Comparison of ENCODE assay signal across 17 cellular contexts in the genomic region with DNA sequence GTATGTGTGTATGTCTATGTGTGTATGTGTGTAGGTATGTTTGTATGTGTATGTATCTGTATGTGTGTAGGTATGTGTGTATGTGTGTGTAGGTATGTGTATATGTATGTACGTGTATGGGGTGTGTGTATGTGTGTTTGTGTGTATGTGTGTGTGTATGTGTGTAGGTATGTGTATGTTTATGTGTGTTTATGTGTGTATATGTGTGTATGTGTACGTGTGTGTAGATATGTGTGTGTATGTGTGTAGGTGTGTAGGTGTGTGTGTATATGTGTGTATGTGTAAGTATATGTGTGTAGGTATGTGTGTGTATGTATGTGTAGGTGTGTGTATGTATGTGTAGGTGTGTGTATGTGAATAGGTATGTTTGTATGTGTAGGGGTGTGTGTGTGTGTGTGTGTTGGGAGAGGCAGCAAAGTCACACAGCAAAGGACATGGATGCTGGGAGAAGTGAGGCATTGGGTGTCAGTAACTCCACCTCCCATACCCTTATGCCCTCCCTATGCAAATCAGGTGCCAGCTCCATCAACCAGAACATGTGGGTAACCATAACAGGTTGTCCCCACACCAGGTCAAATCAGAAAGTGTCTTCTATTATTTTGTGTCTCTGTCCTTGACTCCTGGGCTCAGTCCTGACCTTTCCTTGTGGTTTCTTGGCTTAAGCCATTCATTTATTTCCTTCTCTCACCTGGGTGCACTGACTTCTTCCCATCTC. TPM values are rescaled to one million over a fixed set of nuclear protein-coding genes. Genes with fewer than 3 reads are reported as not detected.
DNase-seq lines count a peak whose midpoint lies in the region; ATAC-seq and TF ChIP-seq lines count a peak whose summit lies in the region.
"Had no signal": no experiment of that assay in that cellular context is flagged by ENCODE, and none has a peak within 500 bp of the region (broad histone marks: within the 10 kb centered on the region; RNA-seq: fewer than 3 reads in every experiment).

No MANE protein-coding gene starts in this region.

- DNase-seq in activated CD4-positive, alpha-beta T cell treated with anti-CD3 and anti-CD28 coated beads, Interleukin-2, amount 10 ng/mL, durations not matched to agents 7 days and 5 days: no peak
- no peak for DNase-seq in activated CD4-positive, alpha-beta T cell treated with anti-CD3 and anti-CD28 coated beads, Interleukin-2, amount 50 U/mL, for 4 hours
- DNase-seq in HEK293T (ENCODE audit: extremely low spot score) (no peak), natural killer cell (no peak), COLO829 (ENCODE audit: low spot score) (no peak), type B pancreatic cell (ENCODE audit: extremely low spot score, unreplicated experiment) (no peak)
- DNase-seq in activated T-helper 1 cell treated with anti-CD3 and anti-CD28 coated beads, Interleukin-12 subunit alpha, Interleukin-12 subunit beta, Interleukin-2, Interleukin-4 antibody, amounts not matched to agents 30 ng/mL and 10 ng/mL and 1 ng/mL, durations not matched to agents 14 hours and 24 hours and 36 hours (ENCODE audit: low spot score): no peak
- DNase-seq in stimulated activated CD8-positive, alpha-beta memory T cell treated with anti-CD3 and anti-CD28 coated beads, Interleukin-4, amount 100 ng/mL, for 48 hours: no peak
- DNase-seq: activated effector memory CD4-positive, alpha-beta T cell treated with anti-CD3 and anti-CD28 coated beads, Interleukin-2, amount 50 U/mL, for 16 hours; COR-L47; EL; NCI-H1436 treated with DMSO at 0.1 percent for 48 hours; Right ventricle myocardium superior; small intestine; upper lobe of right lung had no signal

- ATAC-seq in natural killer cell: no peak
- ATAC-seq: A549, esophagus mucosa, upper lobe of right lung had no signal

- intact Hi-C loops in activated T-helper 1 cell treated with anti-CD3 and anti-CD28 coated beads, Interleukin-12 subunit alpha, Interleukin-12 subunit beta, Interleukin-2, Interleukin-4 antibody, amounts not matched to agents 30 ng/mL and 10 ng/mL and 1 ng/mL, durations not matched to agents 14 hours and 24 hours and 36 hours (cut with micrococcal nuclease): no loop called here
- intact Hi-C loops in natural killer cell (cut with micrococcal nuclease): no loop called here

- POLR2A ChIA-PET in activated CD4-positive, alpha-beta T cell treated with anti-CD3 and anti-CD28 coated beads, Interleukin-2, amount 10 ng/mL, durations not matched to agents 7 days and 5 days (lab: Charles Lee): no interaction called here
- POLR2A ChIA-PET in HEK293T (lab: Yijun Ruan, JAX): no interaction called here

- H3K4me3 Mint-ChIP-seq in activated CD4-positive, alpha-beta T cell treated with anti-CD3 and anti-CD28 coated beads, Interleukin-2, amount 10 ng/mL, durations not matched to agents 7 days and 5 days: peak overlapping the region; percentile 1
- peak overlapping the region; percentile 12 for H3K4me3 Mint-ChIP-seq in activated T-helper 1 cell treated with anti-CD3 and anti-CD28 coated beads, Interleukin-12 subunit alpha, Interleukin-12 subunit beta, Interleukin-2, Interleukin-4 antibody, amounts not matched to agents 30 ng/mL and 10 ng/mL and 1 ng/mL, durations not matched to agents 14 hours and 24 hours and 36 hours
- H3K4me3 Mint-ChIP-seq in natural killer cell (peak overlapping the region; percentile 93), type B pancreatic cell (no peak overlapping the region)

- no peaks in the 10 kb centered on the region for H3K27me3 Mint-ChIP-seq in activated CD4-positive, alpha-beta T cell treated with anti-CD3 and anti-CD28 coated beads, Interleukin-2, amount 10 ng/mL, durations not matched to agents 7 days and 5 days
- no peaks in the 10 kb centered on the region for H3K27me3 Mint-ChIP-seq in activated T-helper 1 cell treated with anti-CD3 and anti-CD28 coated beads, Interleukin-12 subunit alpha, Interleukin-12 subunit beta, Interleukin-2, Interleukin-4 antibody, amounts not matched to agents 30 ng/mL and 10 ng/mL and 1 ng/mL, durations not matched to agents 14 hours and 24 hours and 36 hours (ENCODE audit: insufficient read depth)
- H3K27me3 Mint-ChIP-seq in natural killer cell (ENCODE audit: low read depth in 2 of 2): peaks cover 0 to 3% of the 10 kb centered on the region in 2 donors
- peaks cover 32% of the 10 kb centered on the region for H3K27me3 Mint-ChIP-seq in type B pancreatic cell

- TF ChIP-seq CTCF in natural killer cell (IDR thresholded peaks at IDR 0.05): no peak
- no peak for TF ChIP-seq CTCF in type B pancreatic cell (conservative IDR thresholded peaks at IDR 0.05)

- peaks cover 61% of the 10 kb centered on the region for H3K36me3 Mint-ChIP-seq in activated CD4-positive, alpha-beta T cell treated with anti-CD3 and anti-CD28 coated beads, Interleukin-2, amount 10 ng/mL, durations not matched to agents 7 days and 5 days (ENCODE audit: low read depth)
- peaks cover 35% of the 10 kb centered on the region for H3K36me3 Mint-ChIP-seq in activated T-helper 1 cell treated with anti-CD3 and anti-CD28 coated beads, Interleukin-12 subunit alpha, Interleukin-12 subunit beta, Interleukin-2, Interleukin-4 antibody, amounts not matched to agents 30 ng/mL and 10 ng/mL and 1 ng/mL, durations not matched to agents 14 hours and 24 hours and 36 hours (ENCODE audit: low read depth)
- H3K36me3 Mint-ChIP-seq in natural killer cell (no peaks in the 10 kb centered on the region), type B pancreatic cell (no peaks in the 10 kb centered on the region)

- CTCF ChIA-PET in activated CD4-positive, alpha-beta T cell treated with anti-CD3 and anti-CD28 coated beads, Interleukin-2, amount 10 ng/mL, durations not matched to agents 7 days and 5 days (lab: Charles Lee): no interaction called here
- CTCF ChIA-PET in HEK293T (lab: Yijun Ruan, JAX): interaction anchor here (1.2 kb wide), 1 partner anchor 11 kb away, joined by 3 read pairs; no protein-coding TSS in a partner anchor

- no peaks in the 10 kb centered on the region for H3K9me3 Mint-ChIP-seq in activated CD4-positive, alpha-beta T cell treated with anti-CD3 and anti-CD28 coated beads, Interleukin-2, amount 10 ng/mL, durations not matched to agents 7 days and 5 days
- H3K9me3 Mint-ChIP-seq in activated T-helper 1 cell treated with anti-CD3 and anti-CD28 coated beads, Interleukin-12 subunit alpha, Interleukin-12 subunit beta, Interleukin-2, Interleukin-4 antibody, amounts not matched to agents 30 ng/mL and 10 ng/mL and 1 ng/mL, durations not matched to agents 14 hours and 24 hours and 36 hours: no peaks in the 10 kb centered on the region
- H3K9me3 Mint-ChIP-seq in natural killer cell (no peaks in the 10 kb centered on the region), type B pancreatic cell (no peaks in the 10 kb centered on the region)

- peak overlapping the region; percentile 54 for H3K27ac Mint-ChIP-seq in activated CD4-positive, alpha-beta T cell treated with anti-CD3 and anti-CD28 coated beads, Interleukin-2, amount 10 ng/mL, durations not matched to agents 7 days and 5 days
- H3K27ac Mint-ChIP-seq in activated T-helper 1 cell treated with anti-CD3 and anti-CD28 coated beads, Interleukin-12 subunit alpha, Interleukin-12 subunit beta, Interleukin-2, Interleukin-4 antibody, amounts not matched to agents 30 ng/mL and 10 ng/mL and 1 ng/mL, durations not matched to agents 14 hours and 24 hours and 36 hours: peak overlapping the region; percentile 37
- H3K27ac Mint-ChIP-seq in natural killer cell: peak overlapping the region; percentile 70 to 100
- H3K27ac Mint-ChIP-seq in type B pancreatic cell: no peak overlapping the region

- H3K4me1 Mint-ChIP-seq in activated CD4-positive, alpha-beta T cell treated with anti-CD3 and anti-CD28 coated beads, Interleukin-2, amount 10 ng/mL, durations not matched to agents 7 days and 5 days: peaks cover 73% of the 10 kb centered on the region
- H3K4me1 Mint-ChIP-seq in activated T-helper 1 cell treated with anti-CD3 and anti-CD28 coated beads, Interleukin-12 subunit alpha, Interleukin-12 subunit beta, Interleukin-2, Interleukin-4 antibody, amounts not matched to agents 30 ng/mL and 10 ng/mL and 1 ng/mL, durations not matched to agents 14 hours and 24 hours and 36 hours (ENCODE audit: low read depth): peaks cover 74% of the 10 kb centered on the region
- H3K4me1 Mint-ChIP-seq in natural killer cell: peaks cover 82 to 91% of the 10 kb centered on the region in 2 donors
- no peaks in the 10 kb centered on the region for H3K4me1 Mint-ChIP-seq in type B pancreatic cell (ENCODE audit: unreplicated experiment)

TF ChIP-seq in HEK293T, 16 proteins besides CTCF, POLR2A, EP300 and RAD21:
- TF ChIP-seq L3MBTL2 (conservative IDR thresholded peaks at IDR 0.05): no peak
- peak; percentile 6; the same call in 1 of the 2 replicates for TF ChIP-seq SP1 (IDR thresholded peaks at IDR 0.05)

RNA-seq across cellular contexts. Expression of gene KCNAB2, which starts 15.0 kb away (rescaled TPM):
- total RNA-seq in activated CD4-positive, alpha-beta T cell treated with anti-CD3 and anti-CD28 coated beads, Interleukin-2, amount 10 ng/mL, durations not matched to agents 7 days and 5 days: 100 to 1,000 TPM; 258 to 294 TPM
- 237 and 254 TPM in 2 replicates for total RNA-seq in activated T-helper 1 cell treated with anti-CD3 and anti-CD28 coated beads, Interleukin-12 subunit alpha, Interleukin-12 subunit beta, Interleukin-2, Interleukin-4 antibody, amounts not matched to agents 30 ng/mL and 10 ng/mL and 1 ng/mL, durations not matched to agents 14 hours and 24 hours and 36 hours
- total RNA-seq in natural killer cell (100 to 1,000 TPM; 387 to 749 (median 430) TPM), type B pancreatic cell (ENCODE audit: low replicate concordance) (1.7 and 7.2 TPM in 2 replicates)

RNA-seq across cellular contexts. Expression of gene NPHP4, which starts 38.5 kb away (rescaled TPM):
- total RNA-seq in activated CD4-positive, alpha-beta T cell treated with anti-CD3 and anti-CD28 coated beads, Interleukin-2, amount 10 ng/mL, durations not matched to agents 7 days and 5 days: 10 to 100 TPM; 14.6 to 16.1 TPM
- total RNA-seq in activated T-helper 1 cell treated with anti-CD3 and anti-CD28 coated beads, Interleukin-12 subunit alpha, Interleukin-12 subunit beta, Interleukin-2, Interleukin-4 antibody, amounts not matched to agents 30 ng/mL and 10 ng/mL and 1 ng/mL, durations not matched to agents 14 hours and 24 hours and 36 hours: 18.3 and 18.6 TPM in 2 replicates
- 10 to 100 TPM in 2 of 3 donors, 1 to 10 TPM in 1; 6.3 to 14.7 (median 10.1) TPM for total RNA-seq in natural killer cell
- 10.3 and 21.7 TPM in 2 replicates for total RNA-seq in type B pancreatic cell (ENCODE audit: low replicate concordance)

Comparison
In these comparisons a context has a peak if more than half of its experiments do, and no peak if none do; other contexts are left out.
1. RNA of gene KCNAB2, which starts 15.0 kb away (total RNA-seq): 387 to 749 TPM in natural killer cell, 258 to 294 TPM in activated CD4-positive, alpha-beta T cell treated with anti-CD3 and anti-CD28 coated beads, Interleukin-2, amount 10 ng/mL, durations not matched to agents 7 days and 5 days and 237 to 254 TPM in activated T-helper 1 cell treated with anti-CD3 and anti-CD28 coated beads, Interleukin-12 subunit alpha, Interleukin-12 subunit beta, Interleukin-2, Interleukin-4 antibody, amounts not matched to agents 30 ng/mL and 10 ng/mL and 1 ng/mL, durations not matched to agents 14 hours and 24 hours and 36 hours; 1.7 to 7.2 TPM in type B pancreatic cell; every median in the first group is over 10 times any median in the second.